In the genomic region with DNA sequence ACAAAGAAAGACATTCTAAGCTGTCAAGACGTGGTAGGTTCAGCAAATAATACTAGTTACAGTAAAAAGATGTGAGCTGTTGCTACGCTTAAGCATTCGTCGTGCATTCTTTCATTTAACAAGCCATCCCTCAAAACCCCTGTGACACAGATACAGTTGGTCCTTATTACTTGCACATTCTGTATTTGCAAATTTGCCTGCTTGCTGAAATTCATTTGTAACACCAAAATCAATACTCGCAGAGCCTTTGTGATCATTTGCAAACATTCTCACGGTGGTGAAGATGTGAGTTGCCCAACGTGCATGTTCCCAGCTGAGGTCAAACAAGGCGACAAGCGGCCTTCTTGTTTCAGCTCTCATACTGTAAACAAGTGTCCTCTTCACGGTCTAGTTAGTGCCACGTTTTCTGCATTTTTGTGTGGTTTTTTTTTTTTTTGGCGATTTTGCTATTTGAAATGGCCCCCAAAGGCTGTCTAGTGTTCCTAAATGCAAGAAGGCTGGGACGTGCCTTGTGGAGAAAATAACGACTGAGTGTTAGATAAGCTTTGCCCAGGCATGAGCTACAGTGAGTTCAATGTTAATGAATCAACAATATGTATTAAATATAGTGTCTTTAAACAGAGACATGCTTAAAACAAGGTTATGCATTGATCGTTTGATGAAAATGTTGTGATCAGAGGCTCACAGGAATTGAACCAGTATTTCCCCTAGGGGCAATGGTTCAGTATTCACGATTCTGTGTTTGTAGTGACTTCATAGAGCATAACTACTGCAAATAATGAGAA, we compare ENCODE assay signal across 14 cellular contexts.
"Had no signal": no experiment of that assay in that cellular context is flagged by ENCODE, and none has a peak within 500 bp of the region (broad histone marks: within the 10 kb centered on the region; RNA-seq: fewer than 3 reads in every experiment).

No MANE protein-coding gene starts in this region.

- H3K27me3 ChIP-seq: testis had no signal

- FAIRE-seq: TTC549 had no signal

- ATAC-seq: stimulated activated naive CD8-positive, alpha-beta T cell treated with anti-CD3 and anti-CD28 coated beads, Interleukin-15, Interleukin-2, amounts not matched to agents 100 U/mL and 50 U/mL, for 24 hours had no signal

- H3K27me3 Mint-ChIP-seq: brain had no signal

- H3K27ac Mint-ChIP-seq: activated T-helper 2 cell treated with anti-CD3 and anti-CD28 coated beads, Interferon-gamma antibody, Interleukin-2, Interleukin-4, amounts not matched to agents 10 μg/mL and 5 μg/mL and 100 μg/mL, durations not matched to agents 14 hours and 24 hours and 36 hours; dendritic cell treated with granulocyte-macrophage colony-stimulating factor and Interleukin-4, amounts not matched to agents 40 ng/mL and 50 ng/mL, for 4 days had no signal

- H3K27ac ChIP-seq: neutrophil, testis had no signal

- H3K9me3 Mint-ChIP-seq: activated T-helper 2 cell treated with anti-CD3 and anti-CD28 coated beads, Interferon-gamma antibody, Interleukin-2, Interleukin-4, amounts not matched to agents 10 μg/mL and 5 μg/mL and 100 μg/mL, durations not matched to agents 14 hours and 24 hours and 36 hours; dendritic cell treated with granulocyte-macrophage colony-stimulating factor and Interleukin-4, amounts not matched to agents 40 ng/mL and 50 ng/mL, for 4 days; naive B cell had no signal

- H3K9me3 ChIP-seq: neutrophil, testis had no signal

- H3K36me3 ChIP-seq: neutrophil had no signal

- H3K4me3 Mint-ChIP-seq: brain; dendritic cell treated with granulocyte-macrophage colony-stimulating factor and Interleukin-4, amounts not matched to agents 40 ng/mL and 50 ng/mL, for 4 days; naive B cell had no signal

- DNase-seq: activated CD4-positive, alpha-beta T cell treated with anti-CD3 and anti-CD28 coated beads, Interleukin-2, amount 50 U/mL, for 1 hour; activated naive CD4-positive, alpha-beta T cell treated with anti-CD3 and anti-CD28 coated beads, Interleukin-2, amount 50 U/mL, for 16 hours; hippocampal formation; naive B cell; stimulated activated CD4-positive, alpha-beta T cell treated with anti-CD3 and anti-CD28 coated beads, Interleukin-4, amount 100 ng/mL, for 1 hour; stimulated activated CD8-positive, alpha-beta memory T cell treated with anti-CD3 and anti-CD28 coated beads, Interleukin-4, amount 100 ng/mL, for 48 hours; stimulated activated naive CD8-positive, alpha-beta T cell treated with anti-CD3 and anti-CD28 coated beads, Interleukin-15, Interleukin-2, amounts not matched to agents 100 U/mL and 50 U/mL, for 24 hours; T-helper 2 cell; testis had no signal

- H3K4me1 ChIP-seq: testis had no signal

- H3K4me3 ChIP-seq: testis had no signal

- H3K36me3 Mint-ChIP-seq: brain, naive B cell had no signal
